Comparison of ENCODE assay signal across 6 cellular contexts in the genomic region with DNA sequence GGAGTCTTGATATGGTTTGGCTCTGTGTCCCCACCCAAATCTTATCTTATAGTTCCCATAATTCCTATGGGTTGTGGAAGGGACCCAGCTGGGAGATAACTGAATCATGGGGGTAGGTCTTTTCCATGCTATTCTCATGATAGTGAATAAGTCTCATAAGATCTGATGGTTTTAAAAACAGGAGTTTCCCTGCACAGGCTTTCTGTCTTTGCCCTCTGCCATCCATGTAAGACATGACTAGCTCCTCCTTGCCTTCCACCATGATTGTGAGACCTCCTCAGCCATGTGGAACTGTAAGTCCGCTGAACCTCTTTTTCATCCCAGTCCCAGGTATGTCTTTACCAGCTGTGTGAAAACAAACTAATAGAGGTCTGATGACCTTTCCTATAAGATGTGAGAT. TPM values are rescaled to one million over a fixed set of nuclear protein-coding genes. Genes with fewer than 3 reads are reported as not detected.
DNase-seq lines count a peak whose midpoint lies in the region; ATAC-seq, FAIRE-seq and TF ChIP-seq lines count a peak whose summit lies in the region.
"Not testable (repeated sequence)": the region's sequence is repeated elsewhere in the genome, so short reads cannot be mapped to it uniquely, and the experiment has no call there.

No MANE protein-coding gene starts in this region.

- WGBS in HepG2 (ENCODE audit: low lambda C conversion rate) = 100% methylated on average over 1 of the region's 1 CpG
- WGBS in psoas muscle, 3 donors = 96 to 100% (median 97%) methylated on average over 1 of the region's 1 CpG

- not testable (repeated sequence) for H3K27me3 Mint-ChIP-seq in CD8-positive, alpha-beta T cell (ENCODE audit: low read depth); T-cell; activated T-helper 17 cell treated with anti-CD3 and anti-CD28 coated beads, Interleukin-2, amount 50 U/mL, for 72 hours; activated naive CD8-positive, alpha-beta T cell treated with anti-CD3 and anti-CD28 coated beads, Interleukin-2, amount 50 U/mL, for 24 hours

- FAIRE-seq in HepG2 (lab: Jason Lieb, UNC) = not testable (repeated sequence)

- not testable (repeated sequence) for H3K9me3 ChIP-seq in CD8-positive, alpha-beta T cell (ENCODE audit: low read length); HepG2 (ENCODE audit: low read length); psoas muscle

- not testable (repeated sequence) for H3K79me2 ChIP-seq in HepG2 (ENCODE audit: insufficient read depth, low read length)

- TF ChIP-seq EP300 in HepG2 (IDR thresholded peaks at IDR 0.05; ENCODE audit: low read depth in 2 of 2, low read length in 2 of 2); HepG2 (CRISPR knock-in tag; IDR thresholded peaks at IDR 0.05; ENCODE audit: borderline replicate concordance): not testable (repeated sequence)

- H3K27ac ChIP-seq in CD8-positive, alpha-beta T cell (ENCODE audit: low read depth, low read length); HepG2 (ENCODE audit: extremely low read length, insufficient read depth, low read length): not testable (repeated sequence)
- peak overlapping the region; percentile 18 for H3K27ac ChIP-seq in psoas muscle

- H3K36me3 Mint-ChIP-seq in CD8-positive, alpha-beta T cell; T-cell; activated T-helper 17 cell treated with anti-CD3 and anti-CD28 coated beads, Interleukin-2, amount 50 U/mL, for 72 hours (ENCODE audit: low read depth); activated naive CD8-positive, alpha-beta T cell treated with anti-CD3 and anti-CD28 coated beads, Interleukin-2, amount 50 U/mL, for 24 hours (ENCODE audit: low read depth): not testable (repeated sequence)

- TF ChIP-seq POLR2A in HepG2 (IDR thresholded peaks at IDR 0.05; ENCODE audit: insufficient read depth in 1 of 2, low read depth in 2 of 2, low read length in 2 of 2) = not testable (repeated sequence)

- BruUV-seq in HepG2 (replicated peaks; lab: Mats Ljungman, UMichigan) = not testable (repeated sequence)

- intact Hi-C loops in CD8-positive, alpha-beta T cell (cut with DNase I, micrococcal nuclease) = loop anchor here in 1 of 2 experiments (5.0 kb wide), 1 partner anchor 35 kb away; the partner anchor contains the start of gene USO1
- intact Hi-C loops in HepG2 (cut with micrococcal nuclease; ENCODE audit: unreplicated experiment); psoas muscle (cut with DNase I): not testable (repeated sequence)

- not testable (repeated sequence) for H3K4me3 Mint-ChIP-seq in CD8-positive, alpha-beta T cell; T-cell; activated naive CD8-positive, alpha-beta T cell treated with anti-CD3 and anti-CD28 coated beads, Interleukin-2, amount 50 U/mL, for 24 hours
- H3K4me3 Mint-ChIP-seq in activated T-helper 17 cell treated with anti-CD3 and anti-CD28 coated beads, Interleukin-2, amount 50 U/mL, for 72 hours = peak overlapping the region; percentile 17

- not testable (repeated sequence) for H2AFZ ChIP-seq in HepG2 (ENCODE audit: low read length)

- DNase-seq in CD8-positive, alpha-beta T cell; T-cell; activated naive CD8-positive, alpha-beta T cell treated with anti-CD3 and anti-CD28 coated beads, Interleukin-2, amount 50 U/mL, for 24 hours; HepG2 (ENCODE audit: low spot score); psoas muscle: not testable (repeated sequence)

- H3K27me3 ChIP-seq in CD8-positive, alpha-beta T cell (ENCODE audit: insufficient read depth, low read length); HepG2 (ENCODE audit: control insufficient read depth in 1 of 2, insufficient read depth in 2 of 2, low read length in 2 of 2); psoas muscle (ENCODE audit: insufficient read depth in 3 of 3, low read length in 2 of 3): not testable (repeated sequence)

- peaks cover 42% of the 10 kb centered on the region for H3K4me1 Mint-ChIP-seq in CD8-positive, alpha-beta T cell (ENCODE audit: low read depth)
- H3K4me1 Mint-ChIP-seq in T-cell = peaks cover 34 to 35% (median 35%) of the 10 kb centered on the region in 3 donors
- peaks cover 13% of the 10 kb centered on the region for H3K4me1 Mint-ChIP-seq in activated T-helper 17 cell treated with anti-CD3 and anti-CD28 coated beads, Interleukin-2, amount 50 U/mL, for 72 hours
- peaks cover 40% of the 10 kb centered on the region for H3K4me1 Mint-ChIP-seq in activated naive CD8-positive, alpha-beta T cell treated with anti-CD3 and anti-CD28 coated beads, Interleukin-2, amount 50 U/mL, for 24 hours

- H3K4me3 ChIP-seq in CD8-positive, alpha-beta T cell (ENCODE audit: low read depth, low read length) = peak overlapping the region; percentile 18
- not testable (repeated sequence) for H3K4me3 ChIP-seq in HepG2 (replicated peaks in 1 of 3; ENCODE audit: insufficient read depth in 1 of 3, low read depth in 2 of 3, low read length in 3 of 3); psoas muscle

- CTCF ChIA-PET in CD8-positive, alpha-beta T cell (lab: Charles Lee) = interaction anchor here (0.9 to 1.0 kb wide), 2 partner anchors 15 to 37 kb away, joined by 3 read pairs; partner anchors contain the start of gene USO1
- CTCF ChIA-PET in T-cell (lab: Charles Lee) = interaction anchor here in 1 of 2 donors (0.9 kb wide), 1 partner anchor 9 kb away, joined by 3 read pairs; no protein-coding TSS in a partner anchor
- CTCF ChIA-PET in HepG2 (lab: Yijun Ruan, JAX; ENCODE audit: low intra/inter-chr PET ratio, low total read pairs) = not testable (repeated sequence)

- POLR2A ChIA-PET in CD8-positive, alpha-beta T cell (lab: Charles Lee) = interaction anchor here (1.1 to 1.3 kb wide), 2 partner anchors 12 to 23 kb away, joined by 3 to 4 read pairs; no protein-coding TSS in a partner anchor
- POLR2A ChIA-PET in T-cell (lab: Charles Lee); HepG2 (lab: Yijun Ruan, JAX): not testable (repeated sequence)

- not testable (repeated sequence) for H3K9ac ChIP-seq in HepG2 (ENCODE audit: insufficient read depth, low read depth, low read length)

- H3K9me3 Mint-ChIP-seq in CD8-positive, alpha-beta T cell; T-cell; activated T-helper 17 cell treated with anti-CD3 and anti-CD28 coated beads, Interleukin-2, amount 50 U/mL, for 72 hours; activated naive CD8-positive, alpha-beta T cell treated with anti-CD3 and anti-CD28 coated beads, Interleukin-2, amount 50 U/mL, for 24 hours: not testable (repeated sequence)

- peaks cover 38% of the 10 kb centered on the region for H3K4me1 ChIP-seq in CD8-positive, alpha-beta T cell (ENCODE audit: insufficient read depth, low read length)
- H3K4me1 ChIP-seq in HepG2 (ENCODE audit: insufficient read depth, low read length) = not testable (repeated sequence)
- peaks cover 11% of the 10 kb centered on the region for H3K4me1 ChIP-seq in psoas muscle

- not testable (repeated sequence) for H3K36me3 ChIP-seq in CD8-positive, alpha-beta T cell (ENCODE audit: insufficient read depth, low read length); HepG2 (replicated peaks in 1 of 2; ENCODE audit: control insufficient read depth in 1 of 2, insufficient read depth in 2 of 2, low read length in 2 of 2); psoas muscle (ENCODE audit: insufficient read depth in 1 of 2, low read depth in 1 of 2)

- not testable (repeated sequence) for H4K20me1 ChIP-seq in HepG2 (ENCODE audit: insufficient read depth, low read length)

- not testable (repeated sequence) for TF ChIP-seq CTCF in CD8-positive, alpha-beta T cell (IDR thresholded peaks at IDR 0.05); HepG2 (CRISPR knock-in tag; IDR thresholded peaks at IDR 0.05); psoas muscle (IDR thresholded peaks at IDR 0.05)

- H3K4me2 ChIP-seq in HepG2 (ENCODE audit: low read depth, low read length) = not testable (repeated sequence)

- TF ChIP-seq RAD21 in HepG2 (CRISPR knock-in tag; IDR thresholded peaks at IDR 0.05) = not testable (repeated sequence)

- peak overlapping the region; percentile 78 for H3K27ac Mint-ChIP-seq in CD8-positive, alpha-beta T cell
- H3K27ac Mint-ChIP-seq in T-cell = peak overlapping the region; percentile 46 to 78
- H3K27ac Mint-ChIP-seq in activated T-helper 17 cell treated with anti-CD3 and anti-CD28 coated beads, Interleukin-2, amount 50 U/mL, for 72 hours = peak overlapping the region; percentile 23
- H3K27ac Mint-ChIP-seq in activated naive CD8-positive, alpha-beta T cell treated with anti-CD3 and anti-CD28 coated beads, Interleukin-2, amount 50 U/mL, for 24 hours = peak overlapping the region; percentile 50

- ATAC-seq in CD8-positive, alpha-beta T cell; T-cell (replicated peaks in 1 of 4); activated T-helper 17 cell treated with anti-CD3 and anti-CD28 coated beads, Interleukin-2, amount 50 U/mL, for 72 hours (replicated peaks); activated naive CD8-positive, alpha-beta T cell treated with anti-CD3 and anti-CD28 coated beads, Interleukin-2, amount 50 U/mL, for 24 hours; HepG2; psoas muscle: not testable (repeated sequence)

- in situ Hi-C loops in HepG2 (cut with HindIII; ENCODE audit: extremely low pct_ligation_motif_present, low pct_unique_long_range_greater_than_20kb) = not testable (repeated sequence)

RNA-seq across cellular contexts. Expression of gene G3BP2, which starts 13.9 kb away (rescaled TPM):
- total RNA-seq in CD8-positive, alpha-beta T cell = 100 to 1,000 TPM; 410 TPM
- total RNA-seq in T-cell (100 to 1,000 TPM; 135 to 316 (median 141) TPM), HepG2 (2016; rRNA removed; fragmentation: Illumina TruSeq; extraction: Trizol) (179 and 316 TPM in 2 replicates), psoas muscle (100 to 1,000 TPM; 126 to 219 (median 156) TPM)
- total RNA-seq in activated T-helper 17 cell treated with anti-CD3 and anti-CD28 coated beads, Interleukin-2, amount 50 U/mL, for 72 hours = 100 to 1,000 TPM; 128 to 172 TPM
- 11.2 and 19.7 TPM in 2 replicates for total RNA-seq in HepG2 (2016; cell fraction: cytosol; rRNA removed; fragmentation: Illumina TruSeq; extraction: Trizol; ENCODE audit: low read depth)
- total RNA-seq in HepG2 (2016; cell fraction: insoluble cytoplasmic fraction; rRNA removed; fragmentation: Illumina TruSeq; extraction: Trizol) = 189 and 305 TPM in 2 replicates
- total RNA-seq in HepG2 (2016; cell fraction: membrane; rRNA removed; fragmentation: Illumina TruSeq; extraction: Trizol) = 43.1 and 44.4 TPM in 2 replicates
- total RNA-seq in HepG2 (2016; cell fraction: nucleus; rRNA removed; fragmentation: Illumina TruSeq; extraction: Trizol) = 111 and 112 TPM in 2 replicates
- polyA plus RNA-seq in HepG2 (2011; rRNA removed) (45.9 and 51.7 TPM in 2 replicates), psoas muscle (100 to 1,000 TPM in 1 of 3 donors, 10 to 100 TPM in 2; 34.8 to 145 (median 39.5) TPM)
- 27.1 and 46.8 TPM in 2 replicates for polyA plus RNA-seq in HepG2 (2011; cell fraction: cytosol; rRNA removed)
- polyA plus RNA-seq in HepG2 (2011; cell fraction: nucleus; rRNA removed) = 15.9 and 17.2 TPM in 2 replicates
- polyA plus RNA-seq in HepG2 (2012) = 70.5 and 76.8 TPM in 2 replicates
- 5.2 and 5.9 TPM in 2 replicates for polyA plus RNA-seq in HepG2 (2016; cell fraction: cytosol; fragmentation: Illumina TruSeq; extraction: Trizol; ENCODE audit: low read depth)
- polyA plus RNA-seq in HepG2 (2016; cell fraction: insoluble cytoplasmic fraction; fragmentation: Illumina TruSeq; extraction: Trizol; ENCODE audit: low read depth) = 205 and 220 TPM in 2 replicates
- 17.8 and 19.9 TPM in 2 replicates for polyA plus RNA-seq in HepG2 (2016; cell fraction: membrane; fragmentation: Illumina TruSeq; extraction: Trizol; ENCODE audit: low read depth)
- polyA plus RNA-seq in HepG2 (2016; cell fraction: nucleus; fragmentation: Illumina TruSeq; extraction: Trizol; ENCODE audit: insufficient read depth, low read depth) = 75.9 and 78.7 TPM in 2 replicates
- 31.2 and 31.4 TPM in 2 replicates for polyA minus RNA-seq in HepG2 (2011; rRNA and poly(A)+ RNA removed; ENCODE audit: low replicate concordance)
- 69.6 and 72.0 TPM in 2 replicates for polyA minus RNA-seq in HepG2 (2011; cell fraction: cytosol; rRNA and poly(A)+ RNA removed)
- 61.0 and 82.1 TPM in 2 replicates for polyA minus RNA-seq in HepG2 (2011; cell fraction: nucleus; rRNA and poly(A)+ RNA removed)

RNA-seq across cellular contexts. Expression of gene USO1, which starts 37.3 kb away (rescaled TPM):
- total RNA-seq in CD8-positive, alpha-beta T cell = 10 to 100 TPM in 1 of 2 experiments, 1 to 10 TPM in 1; 9.8 to 10.2 TPM
- total RNA-seq in T-cell = 10 to 100 TPM; 24.9 to 40.5 (median 34.6) TPM
- 10 to 100 TPM; 55.8 to 66.0 TPM for total RNA-seq in activated T-helper 17 cell treated with anti-CD3 and anti-CD28 coated beads, Interleukin-2, amount 50 U/mL, for 72 hours
- 87.7 and 111 TPM in 2 replicates for total RNA-seq in HepG2 (2016; rRNA removed; fragmentation: Illumina TruSeq; extraction: Trizol)
- 8.7 and 10.1 TPM in 2 replicates for total RNA-seq in HepG2 (2016; cell fraction: cytosol; rRNA removed; fragmentation: Illumina TruSeq; extraction: Trizol; ENCODE audit: low read depth)
- 86.1 and 107 TPM in 2 replicates for total RNA-seq in HepG2 (2016; cell fraction: insoluble cytoplasmic fraction; rRNA removed; fragmentation: Illumina TruSeq; extraction: Trizol)
- 34.3 and 42.9 TPM in 2 replicates for total RNA-seq in HepG2 (2016; cell fraction: membrane; rRNA removed; fragmentation: Illumina TruSeq; extraction: Trizol)
- 67.4 and 83.9 TPM in 2 replicates for total RNA-seq in HepG2 (2016; cell fraction: nucleus; rRNA removed; fragmentation: Illumina TruSeq; extraction: Trizol)
- 40.8 and 52.2 TPM in 2 replicates for polyA plus RNA-seq in HepG2 (2011; rRNA removed)
- polyA plus RNA-seq in HepG2 (2011; cell fraction: cytosol; rRNA removed) = 21.5 and 31.4 TPM in 2 replicates
- polyA plus RNA-seq in HepG2 (2011; cell fraction: nucleus; rRNA removed) = 16.6 and 18.0 TPM in 2 replicates
- polyA plus RNA-seq in HepG2 (2012) = 42.8 and 53.1 TPM in 2 replicates
- 3.9 and 4.3 TPM in 2 replicates for polyA plus RNA-seq in HepG2 (2016; cell fraction: cytosol; fragmentation: Illumina TruSeq; extraction: Trizol; ENCODE audit: low read depth)
- 72.4 and 76.4 TPM in 2 replicates for polyA plus RNA-seq in HepG2 (2016; cell fraction: insoluble cytoplasmic fraction; fragmentation: Illumina TruSeq; extraction: Trizol; ENCODE audit: low read depth)
- 16.6 and 19.6 TPM in 2 replicates for polyA plus RNA-seq in HepG2 (2016; cell fraction: membrane; fragmentation: Illumina TruSeq; extraction: Trizol; ENCODE audit: low read depth)
- polyA plus RNA-seq in HepG2 (2016; cell fraction: nucleus; fragmentation: Illumina TruSeq; extraction: Trizol; ENCODE audit: insufficient read depth, low read depth) = 78.1 and 78.9 TPM in 2 replicates
- polyA minus RNA-seq in HepG2 (2011; rRNA and poly(A)+ RNA removed; ENCODE audit: low replicate concordance) = 14.8 and 29.1 TPM in 2 replicates
- polyA minus RNA-seq in HepG2 (2011; cell fraction: cytosol; rRNA and poly(A)+ RNA removed) = 40.9 and 44.0 TPM in 2 replicates
- 50.7 and 56.3 TPM in 2 replicates for polyA minus RNA-seq in HepG2 (2011; cell fraction: nucleus; rRNA and poly(A)+ RNA removed)
- total RNA-seq in psoas muscle = 100 to 1,000 TPM; 175 to 210 (median 180) TPM
- 100 to 1,000 TPM in 2 of 3 donors, 10 to 100 TPM in 1; 49.5 to 224 (median 136) TPM for polyA plus RNA-seq in psoas muscle

RNA-seq across cellular contexts. Expression of gene CDKL2, which starts 56.8 kb away (rescaled TPM):
- total RNA-seq in CD8-positive, alpha-beta T cell = 1 to 10 TPM in 1 of 2 experiments, under 1 TPM in 1; 0.89 to 1.4 TPM
- total RNA-seq in T-cell (1 to 10 TPM in 1 of 5 donors, under 1 TPM in 4; 0.26 to 1.9 (median 0.79) TPM), HepG2 (2016; rRNA removed; fragmentation: Illumina TruSeq; extraction: Trizol) (not detected in 2 replicates), psoas muscle (under 1 TPM in 1 of 4 donors, not detected in 3; 0.30 TPM)
- 1 to 10 TPM; 2.4 TPM for total RNA-seq in activated T-helper 17 cell treated with anti-CD3 and anti-CD28 coated beads, Interleukin-2, amount 50 U/mL, for 72 hours
- not detected in 2 replicates for total RNA-seq in HepG2 (2016; cell fraction: cytosol; rRNA removed; fragmentation: Illumina TruSeq; extraction: Trizol; ENCODE audit: low read depth)
- not detected in 2 replicates for total RNA-seq in HepG2 (2016; cell fraction: insoluble cytoplasmic fraction; rRNA removed; fragmentation: Illumina TruSeq; extraction: Trizol)
- total RNA-seq in HepG2 (2016; cell fraction: membrane; rRNA removed; fragmentation: Illumina TruSeq; extraction: Trizol) = not detected in 2 replicates
- not detected in 2 replicates for total RNA-seq in HepG2 (2016; cell fraction: nucleus; rRNA removed; fragmentation: Illumina TruSeq; extraction: Trizol)
- polyA plus RNA-seq in HepG2 (2011; rRNA removed) (not detected in 2 replicates), psoas muscle (under 1 TPM in 1 of 3 donors, not detected in 2; 0.40 TPM)
- polyA plus RNA-seq in HepG2 (2011; cell fraction: cytosol; rRNA removed) = not detected in 2 replicates
- not detected in 2 replicates for polyA plus RNA-seq in HepG2 (2011; cell fraction: nucleus; rRNA removed)
- not detected in 2 replicates for polyA plus RNA-seq in HepG2 (2012)
- not detected in 2 replicates for polyA plus RNA-seq in HepG2 (2016; cell fraction: cytosol; fragmentation: Illumina TruSeq; extraction: Trizol; ENCODE audit: low read depth)
- not detected in 2 replicates for polyA plus RNA-seq in HepG2 (2016; cell fraction: insoluble cytoplasmic fraction; fragmentation: Illumina TruSeq; extraction: Trizol; ENCODE audit: low read depth)
- polyA plus RNA-seq in HepG2 (2016; cell fraction: membrane; fragmentation: Illumina TruSeq; extraction: Trizol; ENCODE audit: low read depth) = not detected in 2 replicates
- not detected in 2 replicates for polyA plus RNA-seq in HepG2 (2016; cell fraction: nucleus; fragmentation: Illumina TruSeq; extraction: Trizol; ENCODE audit: insufficient read depth, low read depth)
- polyA minus RNA-seq in HepG2 (2011; rRNA and poly(A)+ RNA removed; ENCODE audit: low replicate concordance) = not detected in 2 replicates
- polyA minus RNA-seq in HepG2 (2011; cell fraction: cytosol; rRNA and poly(A)+ RNA removed) = not detected in 2 replicates
- not detected in 2 replicates for polyA minus RNA-seq in HepG2 (2011; cell fraction: nucleus; rRNA and poly(A)+ RNA removed)

Comparison
In these comparisons a context has a peak if more than half of its experiments do, and no peak if none do; other contexts are left out.
1. H3K27ac Mint-ChIP-seq: peak in every context shown above with its lines; median percentile 78 in CD8-positive, alpha-beta T cell; 62 in T-cell; 50 in activated naive CD8-positive, alpha-beta T cell treated with anti-CD3 and anti-CD28 coated beads, Interleukin-2, amount 50 U/mL, for 24 hours; 23 in activated T-helper 17 cell treated with anti-CD3 and anti-CD28 coated beads, Interleukin-2, amount 50 U/mL, for 72 hours.